ENCODE assay signal across 8 cellular contexts in genomic region chr2:113720167-113720566, GRCh38. TPM values are rescaled to one million over a fixed set of nuclear protein-coding genes. Genes with fewer than 3 reads are reported as not detected.
DNase-seq lines count a peak whose midpoint lies in the region; ATAC-seq, FAIRE-seq and TF ChIP-seq lines count a peak whose summit lies in the region.

No MANE protein-coding gene starts in this region.

- DNase-seq in COR-L47 (lab: John Stamatoyannopoulos, UW), result peak; percentile 19
- no peak for DNase-seq in left colon
- no peak for DNase-seq in NCI-H526 treated with DMSO at 0.1 percent for 48 hours (lab: John Stamatoyannopoulos, UW)
- DNase-seq in activated gamma-delta T cell treated with Interleukin-2 at 50 U/mL for 16 hours, result no peak
- DNase-seq in GM20000 (ENCODE audit: low spot score), result no peak
- DNase-seq in amniotic stem cell (lab: John Stamatoyannopoulos, UW), result no peak

- TF ChIP-seq EP300 in Ishikawa (IDR thresholded peaks at IDR 0.05; ENCODE audit: borderline replicate concordance), result no peak

- intact Hi-C loops in left colon (cut with DNase I, micrococcal nuclease), result no loop called here

- ATAC-seq in left colon, result peak; percentile 74

- no peak for TF ChIP-seq CTCF in GM20000 (IDR thresholded peaks at IDR 0.05; ENCODE audit: extremely low read depth, missing control alignments)

- TF ChIP-seq RAD21 in Ishikawa (IDR thresholded peaks at IDR 0.05; ENCODE audit: low read depth), result peak; percentile 44; the same call in 1 of the 2 replicates

- FAIRE-seq in TTC549 (lab: Jason Lieb, UNC), result peak; percentile 53

TF ChIP-seq in Ishikawa, 13 proteins besides CTCF, POLR2A, EP300 and RAD21:
- no peak for TF ChIP-seq USF1 (IDR thresholded peaks at IDR 0.05)
- no peak for TF ChIP-seq NFIC (IDR thresholded peaks at IDR 0.05)
- TF ChIP-seq TEAD4 (IDR thresholded peaks at IDR 0.05), result no peak
- TF ChIP-seq FOXM1 (IDR thresholded peaks at IDR 0.05; ENCODE audit: borderline replicate concordance, low read depth), result no peak
- TF ChIP-seq MAX (IDR thresholded peaks at IDR 0.05), result no peak
- TF ChIP-seq CREB1 (IDR thresholded peaks at IDR 0.05; ENCODE audit: low read depth), result no peak
- no peak for TF ChIP-seq ZBTB7A (IDR thresholded peaks at IDR 0.05; ENCODE audit: low read depth)
- TF ChIP-seq YY1 (IDR thresholded peaks at IDR 0.05; ENCODE audit: low read depth), result no peak
- no peak for TF ChIP-seq TCF12 (IDR thresholded peaks at IDR 0.05; ENCODE audit: low read depth)
- TF ChIP-seq REST (IDR thresholded peaks at IDR 0.05; ENCODE audit: low read depth), result no peak
- no peak for TF ChIP-seq CEBPB (IDR thresholded peaks at IDR 0.05)
- no peak for TF ChIP-seq TAF1 (IDR thresholded peaks at IDR 0.05; ENCODE audit: low read depth)
- no peak for TF ChIP-seq EGR1 (IDR thresholded peaks at IDR 0.05)

RNA-seq across cellular contexts. Expression of gene SLC35F5, which starts 36.3 kb away (rescaled TPM):
- 100 to 1,000 TPM; 130 to 132 TPM for total RNA-seq in left colon
